ENCODE assay signal across 17 cellular contexts in genomic region chr10:102617041-102617440, GRCh38.
"Had no signal": no experiment of that assay in that cellular context is flagged by ENCODE, and none has a peak within 500 bp of the region (broad histone marks: within the 10 kb centered on the region; RNA-seq: fewer than 3 reads in every experiment).

No MANE protein-coding gene starts in this region.

- ATAC-seq: esophagus mucosa; left ventricle myocardium superior; natural killer cell treated with Interleukin-12 subunit alpha and Interleukin-12 subunit beta and Interleukin-15 and Interleukin-18, amount 100 ng/mL, for 72 hours had no signal

- H3K27ac ChIP-seq: ascending aorta, SJCRH30, suprapubic skin had no signal

- H3K4me3 Mint-ChIP-seq: activated CD4-positive, alpha-beta T cell treated with anti-CD3 and anti-CD28 coated beads, Interleukin-2, amount 10 ng/mL, durations not matched to agents 7 days and 5 days; activated naive CD4-positive, alpha-beta T cell treated with anti-CD3 and anti-CD28 coated beads, Interleukin-2, amount 10 ng/mL, durations not matched to agents 7 days and 5 days; natural killer cell treated with Interleukin-12 subunit alpha and Interleukin-12 subunit beta and Interleukin-15 and Interleukin-18, amount 100 ng/mL, for 72 hours; type B pancreatic cell had no signal

- H3K27me3 Mint-ChIP-seq: activated CD4-positive, alpha-beta T cell treated with anti-CD3 and anti-CD28 coated beads, Interleukin-2, amount 10 ng/mL, durations not matched to agents 7 days and 5 days; activated naive CD4-positive, alpha-beta T cell treated with anti-CD3 and anti-CD28 coated beads, Interleukin-2, amount 10 ng/mL, durations not matched to agents 7 days and 5 days; natural killer cell treated with Interleukin-12 subunit alpha and Interleukin-12 subunit beta and Interleukin-15 and Interleukin-18, amount 100 ng/mL, for 72 hours; type B pancreatic cell had no signal

- H3K9me3 ChIP-seq: ascending aorta, SJCRH30, suprapubic skin had no signal

- H3K27ac Mint-ChIP-seq: activated CD4-positive, alpha-beta T cell treated with anti-CD3 and anti-CD28 coated beads, Interleukin-2, amount 10 ng/mL, durations not matched to agents 7 days and 5 days; activated naive CD4-positive, alpha-beta T cell treated with anti-CD3 and anti-CD28 coated beads, Interleukin-2, amount 10 ng/mL, durations not matched to agents 7 days and 5 days; activated T-helper 2 cell treated with anti-CD3 and anti-CD28 coated beads, Interferon-gamma antibody, Interleukin-2, Interleukin-4, amounts not matched to agents 10 μg/mL and 5 μg/mL and 100 μg/mL, durations not matched to agents 14 hours and 24 hours and 36 hours; natural killer cell treated with Interleukin-12 subunit alpha and Interleukin-12 subunit beta and Interleukin-15 and Interleukin-18, amount 100 ng/mL, for 72 hours; type B pancreatic cell had no signal

- H3K36me3 Mint-ChIP-seq: natural killer cell treated with Interleukin-12 subunit alpha and Interleukin-12 subunit beta and Interleukin-15 and Interleukin-18, amount 100 ng/mL, for 72 hours; type B pancreatic cell had no signal

- DNase-seq: activated CD4-positive, alpha-beta T cell treated with anti-CD3 and anti-CD28 coated beads, Interleukin-2, amount 10 ng/mL, durations not matched to agents 7 days and 5 days; activated CD4-positive, CD25-positive, alpha-beta regulatory T cell; activated naive CD4-positive, alpha-beta T cell treated with anti-CD3 and anti-CD28 coated beads, Interleukin-2, amount 10 ng/mL, durations not matched to agents 7 days and 5 days; activated T-cell treated with anti-CD3 and anti-CD28 coated beads for 4 hours; hypothalamus; left ventricle myocardium superior; mesendoderm; stimulated activated CD4-positive, alpha-beta T cell treated with anti-CD3 and anti-CD28 coated beads, Interleukin-2, amount 100 ng/mL, for 48 hours; stimulated activated naive CD4-positive, alpha-beta T cell treated with Interleukin-2 at 50 U/mL for 16 hours had no signal

- FAIRE-seq: TTC549 had no signal

- H3K4me3 ChIP-seq: ascending aorta, SJCRH30, suprapubic skin had no signal

- H3K9me3 Mint-ChIP-seq: activated CD4-positive, alpha-beta T cell treated with anti-CD3 and anti-CD28 coated beads, Interleukin-2, amount 10 ng/mL, durations not matched to agents 7 days and 5 days; activated naive CD4-positive, alpha-beta T cell treated with anti-CD3 and anti-CD28 coated beads, Interleukin-2, amount 10 ng/mL, durations not matched to agents 7 days and 5 days; activated T-helper 2 cell treated with anti-CD3 and anti-CD28 coated beads, Interferon-gamma antibody, Interleukin-2, Interleukin-4, amounts not matched to agents 10 μg/mL and 5 μg/mL and 100 μg/mL, durations not matched to agents 14 hours and 24 hours and 36 hours; natural killer cell treated with Interleukin-12 subunit alpha and Interleukin-12 subunit beta and Interleukin-15 and Interleukin-18, amount 100 ng/mL, for 72 hours; type B pancreatic cell had no signal

- H3K27me3 ChIP-seq: ascending aorta, SJCRH30, suprapubic skin had no signal
